10 cellular contexts compared by ENCODE assay signal in the genomic region with DNA sequence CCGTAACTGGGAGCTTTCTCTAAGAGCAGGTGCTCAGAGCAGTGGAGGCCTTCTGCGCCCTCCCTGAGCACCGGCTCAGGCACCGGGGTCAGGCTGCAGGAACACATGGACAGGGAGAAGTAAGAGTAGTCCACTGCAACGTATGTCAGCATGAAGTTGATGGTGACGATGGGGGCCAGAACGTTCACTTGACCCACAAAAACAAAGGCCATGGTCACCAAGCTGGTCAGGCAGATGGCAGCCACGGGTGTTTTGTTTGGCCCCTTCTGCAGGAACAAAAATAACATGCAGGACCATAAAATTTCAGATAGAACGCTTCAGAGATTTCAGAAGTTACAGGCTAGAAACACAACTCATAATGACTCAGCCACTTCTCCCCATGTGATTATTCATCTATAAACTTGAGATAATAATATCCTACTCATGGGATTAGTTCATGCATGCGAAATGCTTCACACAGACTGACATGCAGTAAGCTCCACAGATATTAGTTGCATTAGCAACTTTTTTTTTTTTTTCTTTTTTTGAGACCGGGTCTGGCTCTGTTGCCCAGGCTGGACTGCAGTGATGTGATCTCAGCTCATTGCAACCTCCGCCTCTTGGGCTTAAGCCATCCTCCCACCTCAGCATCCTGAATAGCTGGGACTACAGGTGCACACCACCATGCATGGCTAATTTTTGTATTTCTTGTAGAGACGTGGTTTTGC. TPM values are rescaled to one million over a fixed set of nuclear protein-coding genes. Genes with fewer than 3 reads are reported as not detected.
A peak's percentile ranks its signal among the peaks of the same experiment; 100 is the strongest.
DNase-seq lines count a peak whose midpoint lies in the region; ATAC-seq and TF ChIP-seq lines count a peak whose summit lies in the region.
"Had no signal": no experiment of that assay in that cellular context is flagged by ENCODE, and none has a peak within 500 bp of the region (broad histone marks: within the 10 kb centered on the region; RNA-seq: fewer than 3 reads in every experiment).

No MANE protein-coding gene starts in this region.

- H3K27ac Mint-ChIP-seq in activated T-cell treated with anti-CD3 and anti-CD28 coated beads, Interleukin-2, amount 50 U/mL, for 24 hours: peak overlapping the region; percentile 79

- H3K36me3 Mint-ChIP-seq in activated T-cell treated with anti-CD3 and anti-CD28 coated beads, Interleukin-2, amount 50 U/mL, for 24 hours (ENCODE audit: low read depth): no peaks in the 10 kb centered on the region

- H4K20me1 ChIP-seq in OCI-LY7 (ENCODE audit: insufficient read depth, low read length): no peaks in the 10 kb centered on the region

- POLR2A ChIA-PET in OCI-LY7 (lab: Charles Lee): interaction anchor here (0.6 to 0.8 kb wide), 2 partner anchors 179 to 431 kb away, joined by 3 read pairs; no protein-coding TSS in a partner anchor

- H3K4me2 ChIP-seq in OCI-LY7 (ENCODE audit: low read length): no peak overlapping the region

- no peak overlapping the region for H3K4me3 ChIP-seq in brain microvascular endothelial cell (ENCODE audit: low read depth, low read length)
- no peak overlapping the region for H3K4me3 ChIP-seq in tibial artery
- no peak overlapping the region for H3K4me3 ChIP-seq in OCI-LY7 (ENCODE audit: low read depth, low read length, poor library complexity, severe bottlenecking)
- H3K4me3 ChIP-seq: cardiac muscle cell had no signal

- H3K36me3 ChIP-seq in brain microvascular endothelial cell (replicated peaks) (no peaks in the 10 kb centered on the region), tibial artery (no peaks in the 10 kb centered on the region), OCI-LY7 (ENCODE audit: insufficient read depth, low read length) (no peaks in the 10 kb centered on the region)
- H3K36me3 ChIP-seq: cardiac muscle cell had no signal

- TF ChIP-seq CTCF in brain microvascular endothelial cell (IDR thresholded peaks at IDR 0.05; ENCODE audit: low read depth, low read length, missing control alignments) (no peak), tibial artery (IDR thresholded peaks at IDR 0.05) (no peak), OCI-LY7 (conservative IDR thresholded peaks at IDR 0.05; ENCODE audit: low read length) (no peak)

- H3K9me2 ChIP-seq in OCI-LY7 (ENCODE audit: insufficient read depth, low read length): no peaks in the 10 kb centered on the region

- DNase-seq in activated T-cell treated with anti-CD3 and anti-CD28 coated beads, Interleukin-2, amount 50 U/mL, for 24 hours: no peak
- no peak for DNase-seq in activated T-cell treated with anti-CD3 and anti-CD28 coated beads, Interleukin-2, amount 50 U/mL, for 1 hour
- DNase-seq in brain microvascular endothelial cell (peak; percentile 74), tibial artery (peak in 1 of 2 donors; percentile 80), OCI-LY7 (ENCODE audit: low spot score) (no peak), D341Med (ENCODE audit: low spot score) (no peak), activated gamma-delta T cell treated with Interleukin-2 at 50 U/mL for 16 hours (no peak)
- DNase-seq: C1 segment of cervical spinal cord had no signal

- in situ Hi-C loops in brain microvascular endothelial cell (cut with HindIII; ENCODE audit: low pct_ligation_motif_present, low sequenced_read_pairs): no loop called here

- peak; percentile 38 for ATAC-seq in HG03108 (IDR thresholded peaks at IDR 0.05; ENCODE audit: unreplicated experiment)

- H3K27me3 Mint-ChIP-seq in activated T-cell treated with anti-CD3 and anti-CD28 coated beads, Interleukin-2, amount 50 U/mL, for 24 hours: peaks cover 18% of the 10 kb centered on the region

- intact Hi-C loops in tibial artery (cut with DNase I; ENCODE audit: low total_unique reads): no loop called here
- intact Hi-C loops in OCI-LY7 (cut with micrococcal nuclease; ENCODE audit: unreplicated experiment): no loop called here

- BruUV-seq in OCI-LY7 (replicated peaks; lab: Mats Ljungman, UMichigan): no TSS peak

- H3K27ac ChIP-seq in brain microvascular endothelial cell: peak overlapping the region; percentile 83
- H3K27ac ChIP-seq in tibial artery: peak overlapping the region; percentile 70 to 73
- no peak overlapping the region for H3K27ac ChIP-seq in OCI-LY7 (ENCODE audit: low read depth, low read length, poor library complexity, severe bottlenecking)
- H3K27ac ChIP-seq: cardiac muscle cell had no signal

- no peak overlapping the region for H3K4me3 Mint-ChIP-seq in activated T-cell treated with anti-CD3 and anti-CD28 coated beads, Interleukin-2, amount 50 U/mL, for 24 hours

- peaks cover 54% of the 10 kb centered on the region for H3K4me1 Mint-ChIP-seq in activated T-cell treated with anti-CD3 and anti-CD28 coated beads, Interleukin-2, amount 50 U/mL, for 24 hours (ENCODE audit: low read depth)

- H3K9me3 ChIP-seq in tibial artery (no peaks in the 10 kb centered on the region), OCI-LY7 (ENCODE audit: low read length) (no peaks in the 10 kb centered on the region)

- no peak overlapping the region for H2AFZ ChIP-seq in OCI-LY7 (ENCODE audit: low read length)

- H3K4me1 ChIP-seq in tibial artery: peaks cover 0 to 19% (median 18%) of the 10 kb centered on the region in 4 donors
- H3K4me1 ChIP-seq in OCI-LY7 (ENCODE audit: insufficient read depth, low read length, poor library complexity, severe bottlenecking): peaks cover 6% of the 10 kb centered on the region

- no peaks in the 10 kb centered on the region for H3K27me3 ChIP-seq in brain microvascular endothelial cell (replicated peaks)
- H3K27me3 ChIP-seq in tibial artery: no peaks in the 10 kb centered on the region
- H3K27me3 ChIP-seq: cardiac muscle cell had no signal

- H3K9me3 Mint-ChIP-seq in activated T-cell treated with anti-CD3 and anti-CD28 coated beads, Interleukin-2, amount 50 U/mL, for 24 hours: peaks cover 5% of the 10 kb centered on the region

- CTCF ChIA-PET in OCI-LY7 (lab: Charles Lee; ENCODE audit: unreplicated experiment): no interaction called here

- H3K79me2 ChIP-seq in OCI-LY7 (ENCODE audit: insufficient read depth, low read depth, low read length): no peaks in the 10 kb centered on the region

RNA-seq across cellular contexts. Expression of a gene that starts 52.2 kb away (rescaled TPM):
- total RNA-seq in OCI-LY7 (2014; rRNA removed; shearing (Covaris generic)): 2.4 and 5.7 TPM in 2 replicates
- 4.9 and 6.0 TPM in 2 replicates for total RNA-seq in OCI-LY7 (2022)
